ENCODE assay signal across 20 cellular contexts in genomic region chr10:96500519-96500918, GRCh38. TPM values are rescaled to one million over a fixed set of nuclear protein-coding genes. Genes with fewer than 3 reads are reported as not detected.
"Had no signal": no experiment of that assay in that cellular context is flagged by ENCODE, and none has a peak within 500 bp of the region (broad histone marks: within the 10 kb centered on the region; RNA-seq: fewer than 3 reads in every experiment).

No MANE protein-coding gene starts in this region.

- H3K9me3 ChIP-seq: esophagus muscularis mucosa, gastrocnemius medialis, heart right ventricle, mucosa of descending colon, neutrophil, suprapubic skin, thyroid gland had no signal

- H3K36me3 ChIP-seq: esophagus muscularis mucosa, gastrocnemius medialis, heart right ventricle, neutrophil, suprapubic skin, thyroid gland had no signal

- H3K27ac ChIP-seq: epithelial cell of prostate, esophagus muscularis mucosa, gastrocnemius medialis, heart right ventricle, neutrophil, suprapubic skin, thyroid gland had no signal

- H3K4me3 Mint-ChIP-seq: dendritic cell treated with granulocyte-macrophage colony-stimulating factor and Interleukin-4, amounts not matched to agents 40 ng/mL and 50 ng/mL, for 4 days; effector memory CD8-positive, alpha-beta T cell; naive thymus-derived CD8-positive, alpha-beta T cell; type B pancreatic cell had no signal

- H3K36me3 Mint-ChIP-seq: naive thymus-derived CD8-positive, alpha-beta T cell; type B pancreatic cell had no signal

- H3K9me3 Mint-ChIP-seq: dendritic cell treated with granulocyte-macrophage colony-stimulating factor and Interleukin-4, amounts not matched to agents 40 ng/mL and 50 ng/mL, for 4 days; effector memory CD8-positive, alpha-beta T cell; naive thymus-derived CD8-positive, alpha-beta T cell; type B pancreatic cell had no signal

- H3K4me2 ChIP-seq: smooth muscle cell had no signal

- H3K4me3 ChIP-seq: esophagus muscularis mucosa, gastrocnemius medialis, heart right ventricle, mucosa of descending colon, smooth muscle cell, suprapubic skin, thyroid gland had no signal

- FAIRE-seq: colon, keratinocyte, urothelium cell line had no signal

- H3K27ac Mint-ChIP-seq: dendritic cell treated with granulocyte-macrophage colony-stimulating factor and Interleukin-4, amounts not matched to agents 40 ng/mL and 50 ng/mL, for 4 days; effector memory CD8-positive, alpha-beta T cell; naive thymus-derived CD8-positive, alpha-beta T cell; type B pancreatic cell had no signal

- DNase-seq: effector memory CD8-positive, alpha-beta T cell; gastrocnemius medialis; heart right ventricle; mammary epithelial cell; mucosa of descending colon; naive thymus-derived CD8-positive, alpha-beta T cell; posterior cingulate gyrus; stimulated activated CD4-positive, alpha-beta T cell treated with anti-CD3 and anti-CD28 coated beads, Interleukin-2, amount 100 ng/mL, for 48 hours; stimulated activated naive CD4-positive, alpha-beta T cell treated with Interleukin-2 at 50 U/mL for 16 hours; thyroid gland had no signal

- H3K27me3 ChIP-seq: gastrocnemius medialis, heart right ventricle, thyroid gland had no signal

- H3K4me1 ChIP-seq: esophagus muscularis mucosa, gastrocnemius medialis, suprapubic skin, thyroid gland had no signal

- ATAC-seq: effector memory CD8-positive, alpha-beta T cell; gastrocnemius medialis; mucosa of descending colon; naive thymus-derived CD8-positive, alpha-beta T cell had no signal

- H3K4me1 Mint-ChIP-seq: naive thymus-derived CD8-positive, alpha-beta T cell had no signal

RNA-seq across cellular contexts. Expression of gene TLL2, which starts 13.2 kb away (rescaled TPM):
- polyA plus RNA-seq: naive thymus-derived CD8-positive, alpha-beta T cell; smooth muscle cell had no signal
